In genomic region chr3:179896507-179896906, GRCh38 we compare ENCODE assay signal across 33 cellular contexts.
"Had no signal": no experiment of that assay in that cellular context is flagged by ENCODE, and none has a peak within 500 bp of the region (broad histone marks: within the 10 kb centered on the region; RNA-seq: fewer than 3 reads in every experiment).

No MANE protein-coding gene starts in this region.

- DNase-seq: activated effector memory CD4-positive, alpha-beta T cell treated with anti-CD3 and anti-CD28 coated beads, Interleukin-2, amount 50 U/mL, for 16 hours; activated effector memory CD4-positive, alpha-beta T cell treated with Interleukin-2 at 50 U/mL for 16 hours; activated gamma-delta T cell; activated gamma-delta T cell treated with Interleukin-2 at 50 U/mL for 16 hours; activated naive CD4-positive, alpha-beta T cell; activated naive CD4-positive, alpha-beta T cell treated with anti-CD3 and anti-CD28 coated beads for 36 hours; activated naive CD4-positive, alpha-beta T cell treated with anti-CD3 and anti-CD28 coated beads, Interleukin-2, amount 10 ng/mL, durations not matched to agents 7 days and 5 days; activated naive CD4-positive, alpha-beta T cell treated with anti-CD3 and anti-CD28 coated beads, Interleukin-2, amount 50 U/mL, for 16 hours; activated naive CD4-positive, alpha-beta T cell treated with Interleukin-2 at 50 U/mL for 16 hours; activated naive CD8-positive, alpha-beta T cell treated with anti-CD3 and anti-CD28 coated beads for 36 hours; activated naive CD8-positive, alpha-beta T cell treated with anti-CD3 and anti-CD28 coated beads, Interleukin-2, amount 10 ng/mL, durations not matched to agents 7 days and 5 days; activated naive CD8-positive, alpha-beta T cell treated with anti-CD3 and anti-CD28 coated beads, Interleukin-2, amount 50 U/mL, for 24 hours; activated T-cell treated with anti-CD3 and anti-CD28 coated beads for 4 hours; activated T-cell treated with anti-CD3 and anti-CD28 coated beads, Interleukin-2, amount 50 U/mL, for 1 hour; activated T-cell treated with anti-CD3 and anti-CD28 coated beads, Interleukin-2, amount 50 U/mL, for 24 hours; activated T-cell treated with anti-CD3 and anti-CD28 coated beads, Interleukin-2, amount 50 U/mL, for 4 hours; activated T-cell treated with anti-CD3 and anti-CD28 coated beads, Interleukin-2, amount 50 U/mL, for 48 hours; activated T-cell treated with anti-CD3 and anti-CD28 coated beads, Interleukin-2, amount 50 U/mL, for 72 hours; adrenal gland; amygdala; anterior cingulate cortex; aorta; brain microvascular endothelial cell; caudate nucleus; central memory CD4-positive, alpha-beta T cell; cerebellar nuclear complex had no signal

- H3K36me3 ChIP-seq: adrenal gland, ascending aorta, brain microvascular endothelial cell, breast epithelium, cardiac muscle cell had no signal

- H3K27ac ChIP-seq: adrenal gland, ascending aorta, brain microvascular endothelial cell, breast epithelium, cardiac muscle cell had no signal

- H3K27me3 ChIP-seq: ascending aorta, brain microvascular endothelial cell, breast epithelium, cardiac muscle cell had no signal

- H3K4me1 ChIP-seq: adrenal gland, ascending aorta, breast epithelium had no signal

- H3K9me3 ChIP-seq: adrenal gland, ascending aorta, breast epithelium had no signal

- ATAC-seq: activated naive CD4-positive, alpha-beta T cell treated with anti-CD3 and anti-CD28 coated beads, Interleukin-2, amount 50 U/mL, for 72 hours; activated naive CD8-positive, alpha-beta T cell treated with anti-CD3 and anti-CD28 coated beads, Interleukin-2, amount 50 U/mL, for 24 hours; activated T-cell treated with anti-CD3 and anti-CD28 coated beads, Interleukin-2, amount 50 U/mL, for 4 hours; activated T-cell treated with anti-CD3 and anti-CD28 coated beads, Interleukin-2, amount 50 U/mL, for 72 hours; activated T-helper 17 cell treated with anti-CD3 and anti-CD28 coated beads, Interleukin-2, amount 50 U/mL, for 72 hours had no signal

- FAIRE-seq: astrocyte, bronchial epithelial cell had no signal

- H3K4me3 ChIP-seq: adrenal gland, ascending aorta, breast epithelium, cardiac muscle cell had no signal
